In genomic region chr9:81609782-81610738, GRCh38 we compare ENCODE assay signal across 1 cellular context.
A peak's percentile ranks its signal among the peaks of the same experiment; 100 is the strongest.
TF ChIP-seq lines count a peak whose summit lies in the region.

No MANE protein-coding gene starts in this region.

TF ChIP-seq in HepG2, 621 proteins besides CTCF, POLR2A, EP300 and RAD21 (continued from another document and continues in another):
- TF ChIP-seq ZXDC (CRISPR knock-in tag; IDR thresholded peaks at IDR 0.05) (no peak), MTF2 (CRISPR knock-in tag; IDR thresholded peaks at IDR 0.05; ENCODE audit: borderline replicate concordance) (peak; percentile 75; the same call in 1 of the 2 replicates), ZNF615 (CRISPR knock-in tag; IDR thresholded peaks at IDR 0.05; ENCODE audit: borderline replicate concordance) (no peak), ZNF33A (CRISPR knock-in tag; IDR thresholded peaks at IDR 0.05; ENCODE audit: borderline replicate concordance) (no peak), IRF2 (CRISPR knock-in tag; IDR thresholded peaks at IDR 0.05) (peak; percentile 58; the same call in 1 of the 2 replicates), REPIN1 (CRISPR knock-in tag; IDR thresholded peaks at IDR 0.05; ENCODE audit: borderline replicate concordance, low read depth) (peak; percentile 72; the same call in 1 of the 2 replicates), MAX (IDR thresholded peaks at IDR 0.05) (no peak), KLF15 (CRISPR knock-in tag; IDR thresholded peaks at IDR 0.05; ENCODE audit: borderline replicate concordance) (no peak), GTF2F1 (IDR thresholded peaks at IDR 0.05; ENCODE audit: low read length) (no peak), GZF1 (CRISPR knock-in tag; IDR thresholded peaks at IDR 0.05) (no peak), ZNF776 (CRISPR knock-in tag; IDR thresholded peaks at IDR 0.05) (no peak), ZNF124 (CRISPR knock-in tag; IDR thresholded peaks at IDR 0.05) (peak; percentile 82), STAT5B (CRISPR knock-in tag; IDR thresholded peaks at IDR 0.05) (no peak), ZNF331 (CRISPR knock-in tag; IDR thresholded peaks at IDR 0.05) (peak; percentile 86; the same call in 1 of the 2 replicates), SOX5 (CRISPR knock-in tag; IDR thresholded peaks at IDR 0.05; ENCODE audit: borderline replicate concordance) (peak; percentile 96), RXRB (CRISPR knock-in tag; IDR thresholded peaks at IDR 0.05; ENCODE audit: borderline replicate concordance) (peak; percentile 84), ZHX2 (IDR thresholded peaks at IDR 0.05; ENCODE audit: low read depth) (peak; percentile 37; the same call in 1 of the 2 replicates), ZHX2 (CRISPR knock-in tag; IDR thresholded peaks at IDR 0.05; ENCODE audit: borderline replicate concordance) (no peak), ZBTB34 (CRISPR knock-in tag; IDR thresholded peaks at IDR 0.05) (0 out of 2 replicates have a peak, but pooled peaks have one; percentile 32), ZNF713 (CRISPR knock-in tag; IDR thresholded peaks at IDR 0.05) (no peak), ZNF441 (CRISPR knock-in tag; IDR thresholded peaks at IDR 0.05; ENCODE audit: borderline replicate concordance) (no peak), ATRX (CRISPR knock-in tag; IDR thresholded peaks at IDR 0.05; ENCODE audit: borderline replicate concordance) (no peak), ZBTB7B (CRISPR knock-in tag; IDR thresholded peaks at IDR 0.05) (peak; percentile 83), PPARG (CRISPR knock-in tag; conservative IDR thresholded peaks at IDR 0.05) (peak; percentile 69; the same call in 1 of the 2 replicates), KDM1A (CRISPR knock-in tag; IDR thresholded peaks at IDR 0.05) (0 out of 2 replicates have a peak, but pooled peaks have one; percentile 52), ZNF546 (CRISPR knock-in tag; conservative IDR thresholded peaks at IDR 0.05) (no peak), IKZF5 (CRISPR knock-in tag; IDR thresholded peaks at IDR 0.05) (peak; percentile 78; the same call in 1 of the 2 replicates), HOXA5 (CRISPR knock-in tag; IDR thresholded peaks at IDR 0.05) (0 out of 2 replicates have a peak, but pooled peaks have one; percentile 3), MLXIP (CRISPR knock-in tag; IDR thresholded peaks at IDR 0.05; ENCODE audit: borderline replicate concordance) (no peak), USF2 (IDR thresholded peaks at IDR 0.05; ENCODE audit: low read depth, low read length) (no peak), USF2 (CRISPR knock-in tag; IDR thresholded peaks at IDR 0.05; ENCODE audit: borderline replicate concordance) (no peak), ZNF572 (CRISPR knock-in tag; IDR thresholded peaks at IDR 0.05) (no peak), ZSCAN21 (CRISPR knock-in tag; IDR thresholded peaks at IDR 0.05; ENCODE audit: borderline replicate concordance) (no peak), ELF3 (CRISPR knock-in tag; IDR thresholded peaks at IDR 0.05) (peak; percentile 97), ZNF577 (CRISPR knock-in tag; IDR thresholded peaks at IDR 0.05; ENCODE audit: borderline replicate concordance, low read depth) (no peak), MEIS1 (CRISPR knock-in tag; IDR thresholded peaks at IDR 0.05; ENCODE audit: borderline replicate concordance) (no peak), CSRNP1 (CRISPR knock-in tag; IDR thresholded peaks at IDR 0.05) (no peak), MTA1 (CRISPR knock-in tag; IDR thresholded peaks at IDR 0.05; ENCODE audit: borderline replicate concordance) (no peak), SRSF4 (IDR thresholded peaks at IDR 0.05; ENCODE audit: low read depth, low read length, poor library complexity, severe bottlenecking) (no peak), ZNF816 (CRISPR knock-in tag; IDR thresholded peaks at IDR 0.05; ENCODE audit: borderline replicate concordance) (no peak), ZNF180 (CRISPR knock-in tag; IDR thresholded peaks at IDR 0.05; ENCODE audit: borderline replicate concordance, low read depth) (no peak), FUBP1 (CRISPR knock-in tag; IDR thresholded peaks at IDR 0.05; ENCODE audit: borderline replicate concordance) (no peak), NBN (conservative IDR thresholded peaks at IDR 0.05) (no peak)
